In genomic region chr1:111907321-111907720, GRCh38 we compare ENCODE assay signal across 15 cellular contexts.
DNase-seq lines count a peak whose midpoint lies in the region; ATAC-seq and TF ChIP-seq lines count a peak whose summit lies in the region.
"Had no signal": no experiment of that assay in that cellular context is flagged by ENCODE, and none has a peak within 500 bp of the region (broad histone marks: within the 10 kb centered on the region; RNA-seq: fewer than 3 reads in every experiment).

No MANE protein-coding gene starts in this region.

- no peak overlapping the region for H3K27ac Mint-ChIP-seq in endodermal cell

- TF ChIP-seq POLR2A in sigmoid colon (IDR thresholded peaks at IDR 0.05): no peak

- no peak overlapping the region for H3K4me3 Mint-ChIP-seq in endodermal cell

- H3K4me3 ChIP-seq in heart right ventricle: no peak overlapping the region
- no peak overlapping the region for H3K4me3 ChIP-seq in endodermal cell (ENCODE audit: low read length)
- H3K4me3 ChIP-seq in sigmoid colon: no peak overlapping the region
- H3K4me3 ChIP-seq in ascending aorta: no peak overlapping the region
- H3K4me3 ChIP-seq: BLaER1 treated with 17β-estradiol and CSF1 and Interleukin-3, amounts not matched to agents 10 nM and 100 nM had no signal

- no peak overlapping the region for H3K27ac ChIP-seq in heart right ventricle
- H3K27ac ChIP-seq in endodermal cell (ENCODE audit: low read depth, low read length): no peak overlapping the region
- H3K27ac ChIP-seq in sigmoid colon: no peak overlapping the region
- H3K27ac ChIP-seq in ascending aorta: no peak overlapping the region
- H3K27ac ChIP-seq: BLaER1 treated with 17β-estradiol and CSF1 and Interleukin-3, amounts not matched to agents 10 nM and 100 nM had no signal

- peaks cover 17% of the 10 kb centered on the region for H3K4me1 Mint-ChIP-seq in endodermal cell

- intact Hi-C loops in cardiac septum (cut with DNase I): loop anchor here (5.0 to 10.0 kb wide), 2 partner anchors 50 to 237 kb away; no protein-coding TSS in a partner anchor
- intact Hi-C loops in heart right ventricle (cut with DNase I): loop anchor here in 2 of 10 donors (10.0 kb wide), 4 partner anchors 77 to 427 kb away; partner anchors contain the start of gene KCND3 (in 1 of the 2)
- intact Hi-C loops in sigmoid colon (cut with DNase I): no loop called here
- intact Hi-C loops in ascending aorta (cut with DNase I): no loop called here

- peaks cover 0 to 5% (median 0%) of the 10 kb centered on the region in 7 donors for H3K27me3 ChIP-seq in heart right ventricle
- H3K27me3 ChIP-seq in endodermal cell (ENCODE audit: control insufficient read depth, insufficient read depth, low read length, poor library complexity, severe bottlenecking): peaks cover 26% of the 10 kb centered on the region
- no peaks in the 10 kb centered on the region for H3K27me3 ChIP-seq in sigmoid colon
- no peaks in the 10 kb centered on the region for H3K27me3 ChIP-seq in ascending aorta
- H3K27me3 ChIP-seq: BLaER1 treated with 17β-estradiol and CSF1 and Interleukin-3, amounts not matched to agents 10 nM and 100 nM had no signal

- H3K9ac ChIP-seq in endodermal cell (ENCODE audit: extremely low read depth, low read length, poor library complexity, severe bottlenecking): no peak overlapping the region
- H3K9ac ChIP-seq: BLaER1 treated with 17β-estradiol and CSF1 and Interleukin-3, amounts not matched to agents 10 nM and 100 nM had no signal

- 53 to 58% methylated on average over 3 of the region's 3 CpGs for WGBS in heart right ventricle, 2 donors
- 87 to 100% methylated on average over 3 of the region's 3 CpGs for WGBS in endodermal cell (ENCODE audit: insufficient coverage in 1 of 2, insufficient read length in 1 of 2), 2 experiments
- WGBS in sigmoid colon, 2 donors: 73 to 79% methylated on average over 3 of the region's 3 CpGs

- peaks cover 22% of the 10 kb centered on the region for H3K27me3 Mint-ChIP-seq in endodermal cell (ENCODE audit: insufficient read depth)

- no peak for TF ChIP-seq EP300 in sigmoid colon (IDR thresholded peaks at IDR 0.05)

- H3K9me3 ChIP-seq in heart right ventricle: no peaks in the 10 kb centered on the region
- no peaks in the 10 kb centered on the region for H3K9me3 ChIP-seq in endodermal cell (ENCODE audit: control insufficient read depth, low read length)
- H3K9me3 ChIP-seq in sigmoid colon: no peaks in the 10 kb centered on the region
- no peaks in the 10 kb centered on the region for H3K9me3 ChIP-seq in ascending aorta
- H3K9me3 ChIP-seq: BLaER1 treated with 17β-estradiol and CSF1 and Interleukin-3, amounts not matched to agents 10 nM and 100 nM had no signal

- TF ChIP-seq CTCF in heart right ventricle (IDR thresholded peaks at IDR 0.05) (no peak), endodermal cell (conservative IDR thresholded peaks at IDR 0.05) (no peak), sigmoid colon (IDR thresholded peaks at IDR 0.05) (no peak), ascending aorta (IDR thresholded peaks at IDR 0.05) (no peak)

- peak; percentile 5 for DNase-seq in DMS79 (lab: John Stamatoyannopoulos, UW)
- no peak for DNase-seq in DMS79 treated with DMSO at 0.1 percent for 48 hours (lab: John Stamatoyannopoulos, UW)
- DNase-seq in cardiac septum (ENCODE audit: low spot score): peak; percentile 70
- no peak for DNase-seq in heart right ventricle
- DNase-seq in endodermal cell: peak; percentile 1
- DNase-seq in sigmoid colon: peak; percentile 14
- DNase-seq in ascending aorta (ENCODE audit: low spot score in 2 of 2): no peak
- no peak for DNase-seq in NCI-H128 (lab: John Stamatoyannopoulos, UW; ENCODE audit: unreplicated experiment)
- DNase-seq: 8988T, HCEC 1CT, NCI-H1048, NCI-H446, NCI-H774, SHP77 treated with DMSO at 0.1 percent for 48 hours had no signal

- peaks cover 0 to 46% (median 19%) of the 10 kb centered on the region in 9 donors for H3K4me1 ChIP-seq in heart right ventricle
- peaks cover 10% of the 10 kb centered on the region for H3K4me1 ChIP-seq in endodermal cell (ENCODE audit: control insufficient read depth, insufficient read depth, low read length)
- peaks cover 0 to 24% (median 14%) of the 10 kb centered on the region in 4 donors for H3K4me1 ChIP-seq in sigmoid colon
- H3K4me1 ChIP-seq in ascending aorta: no peaks in the 10 kb centered on the region

- no peak for ATAC-seq in heart right ventricle

- peaks cover 6% of the 10 kb centered on the region for H3K9me3 Mint-ChIP-seq in endodermal cell

- H3K36me3 Mint-ChIP-seq in endodermal cell (ENCODE audit: low read depth): no peaks in the 10 kb centered on the region

- no peaks in the 10 kb centered on the region for H3K36me3 ChIP-seq in heart right ventricle
- no peaks in the 10 kb centered on the region for H3K36me3 ChIP-seq in endodermal cell (ENCODE audit: control insufficient read depth, insufficient read depth, low read length)
- no peaks in the 10 kb centered on the region for H3K36me3 ChIP-seq in sigmoid colon
- H3K36me3 ChIP-seq in ascending aorta: no peaks in the 10 kb centered on the region
- H3K36me3 ChIP-seq: BLaER1 treated with 17β-estradiol and CSF1 and Interleukin-3, amounts not matched to agents 10 nM and 100 nM had no signal

Comparison
In these comparisons a context has a peak if more than half of its experiments do, and no peak if none do; other contexts are left out.
1. DNase-seq: peak in DMS79 (single experiment), cardiac septum (single experiment), endodermal cell (single experiment) and sigmoid colon (single experiment); none in DMS79 treated with DMSO at 0.1 percent for 48 hours (single experiment), heart right ventricle (0 of 2), ascending aorta (0 of 2) and NCI-H128 (single experiment).